In genomic region chr7:141960687-141961422, GRCh38 we compare ENCODE assay signal across 14 cellular contexts. TPM values are rescaled to one million over a fixed set of nuclear protein-coding genes. Genes with fewer than 3 reads are reported as not detected.
DNase-seq lines count a peak whose midpoint lies in the region; ATAC-seq and TF ChIP-seq lines count a peak whose summit lies in the region.
"Had no signal": no experiment of that assay in that cellular context is flagged by ENCODE, and none has a peak within 500 bp of the region (broad histone marks: within the 10 kb centered on the region; RNA-seq: fewer than 3 reads in every experiment).

No MANE protein-coding gene starts in this region.

- H3K36me3 Mint-ChIP-seq in activated CD4-positive, alpha-beta T cell treated with anti-CD3 and anti-CD28 coated beads, Interleukin-2, amount 10 ng/mL, durations not matched to agents 7 days and 5 days (ENCODE audit: low read depth) = no peaks in the 10 kb centered on the region

- H3K27ac Mint-ChIP-seq in activated CD4-positive, alpha-beta T cell treated with anti-CD3 and anti-CD28 coated beads, Interleukin-2, amount 10 ng/mL, durations not matched to agents 7 days and 5 days = no peak overlapping the region

- TF ChIP-seq CTCF in HEK293 (tag by site-specific recombination; IDR thresholded peaks at IDR 0.05) (no peak), HL-60 (IDR thresholded peaks at IDR 0.05; ENCODE audit: insufficient read depth, low read length) (no peak), lower lobe of right lung (IDR thresholded peaks at IDR 0.05) (no peak), psoas muscle (IDR thresholded peaks at IDR 0.05) (no peak)

- H3K36me3 ChIP-seq in HEK293 (ENCODE audit: control insufficient read depth in 2 of 2, insufficient read depth in 1 of 2, low read length in 2 of 2) (no peaks in the 10 kb centered on the region), lower lobe of right lung (no peaks in the 10 kb centered on the region), psoas muscle (ENCODE audit: insufficient read depth in 1 of 2, low read depth in 1 of 2) (no peaks in the 10 kb centered on the region)

- ATAC-seq in GM18511 (IDR thresholded peaks at IDR 0.05; ENCODE audit: unreplicated experiment) (peak; percentile 98), lower lobe of right lung (peak; percentile 59 to 68), psoas muscle (no peak)

- no peaks in the 10 kb centered on the region for H3K4me1 Mint-ChIP-seq in activated CD4-positive, alpha-beta T cell treated with anti-CD3 and anti-CD28 coated beads, Interleukin-2, amount 10 ng/mL, durations not matched to agents 7 days and 5 days

- H3K27ac ChIP-seq in HEK293 (ENCODE audit: extremely low read depth, low read depth, low read length) = no peak overlapping the region
- peak overlapping the region; percentile 87 for H3K27ac ChIP-seq in HL-60 (replicated peaks)
- no peak overlapping the region for H3K27ac ChIP-seq in lower lobe of right lung
- no peak overlapping the region for H3K27ac ChIP-seq in psoas muscle

- intact Hi-C loops in lower lobe of right lung (cut with DNase I) = no loop called here
- intact Hi-C loops in psoas muscle (cut with DNase I) = no loop called here

- H3K9me3 Mint-ChIP-seq in activated CD4-positive, alpha-beta T cell treated with anti-CD3 and anti-CD28 coated beads, Interleukin-2, amount 10 ng/mL, durations not matched to agents 7 days and 5 days = no peaks in the 10 kb centered on the region

- peaks cover 2% of the 10 kb centered on the region for H3K27me3 Mint-ChIP-seq in activated CD4-positive, alpha-beta T cell treated with anti-CD3 and anti-CD28 coated beads, Interleukin-2, amount 10 ng/mL, durations not matched to agents 7 days and 5 days

- CTCF ChIA-PET in HEK293 (lab: Yijun Ruan, JAX) = interaction anchor here (1.7 kb wide), 1 partner anchor 15 kb away, joined by 5 read pairs; no protein-coding TSS in a partner anchor
- CTCF ChIA-PET in activated CD4-positive, alpha-beta T cell treated with anti-CD3 and anti-CD28 coated beads, Interleukin-2, amount 10 ng/mL, durations not matched to agents 7 days and 5 days (lab: Charles Lee) = no interaction called here

- H3K4me3 ChIP-seq in HEK293 (ENCODE audit: low read depth, low read length) = no peak overlapping the region
- H3K4me3 ChIP-seq in HL-60 (replicated peaks; ENCODE audit: insufficient read depth, low read length) = no peak overlapping the region; the same call in 1 of the 2 replicates
- H3K4me3 ChIP-seq in lower lobe of right lung = no peak overlapping the region
- no peak overlapping the region for H3K4me3 ChIP-seq in psoas muscle

- POLR2A ChIA-PET in HEK293 (lab: Yijun Ruan, JAX) = no interaction called here
- POLR2A ChIA-PET in activated CD4-positive, alpha-beta T cell treated with anti-CD3 and anti-CD28 coated beads, Interleukin-2, amount 10 ng/mL, durations not matched to agents 7 days and 5 days (lab: Charles Lee) = no interaction called here

- H3K27me3 ChIP-seq in HL-60 (ENCODE audit: insufficient read depth, poor library complexity, severe bottlenecking) (no peaks in the 10 kb centered on the region), lower lobe of right lung (ENCODE audit: low read depth) (no peaks in the 10 kb centered on the region), psoas muscle (ENCODE audit: insufficient read depth in 3 of 3, low read length in 2 of 3) (no peaks in the 10 kb centered on the region)

- peak; percentile 73 to 80 for DNase-seq in HL-60 (ENCODE audit: low read depth in 1 of 2, low spot score in 1 of 2)
- no peak for DNase-seq in lower lobe of right lung
- DNase-seq in HT-29 (ENCODE audit: low spot score) = no peak
- DNase-seq in activated CD4-positive, alpha-beta T cell treated with anti-CD3 and anti-CD28 coated beads, Interleukin-2, amount 10 ng/mL, durations not matched to agents 7 days and 5 days = no peak
- DNase-seq in activated T-cell treated with anti-CD3 and anti-CD28 coated beads, Interleukin-2, amount 50 U/mL, for 48 hours = no peak
- DNase-seq in psoas muscle = no peak
- DNase-seq: activated T-cell treated with anti-CD3 and anti-CD28 coated beads, Interleukin-2, amount 50 U/mL, for 1 hour; foreskin melanocyte; mesendoderm; NCI-H2227 treated with DMSO at 0.1 percent for 48 hours; SW 1271 had no signal

- WGBS in psoas muscle, 3 donors = 81 to 89% (median 85%) methylated on average over 3 of the region's 3 CpGs

- H3K4me1 ChIP-seq in HEK293 (ENCODE audit: control insufficient read depth, insufficient read depth, low read length) = no peaks in the 10 kb centered on the region
- H3K4me1 ChIP-seq in lower lobe of right lung = peaks cover 4% of the 10 kb centered on the region
- no peaks in the 10 kb centered on the region for H3K4me1 ChIP-seq in psoas muscle

- H3K4me3 Mint-ChIP-seq in activated CD4-positive, alpha-beta T cell treated with anti-CD3 and anti-CD28 coated beads, Interleukin-2, amount 10 ng/mL, durations not matched to agents 7 days and 5 days = no peak overlapping the region

- H3K9me3 ChIP-seq in HEK293 (ENCODE audit: control insufficient read depth, insufficient read depth, low read depth, low read length) = no peaks in the 10 kb centered on the region
- H3K9me3 ChIP-seq in lower lobe of right lung = no peaks in the 10 kb centered on the region
- no peaks in the 10 kb centered on the region for H3K9me3 ChIP-seq in psoas muscle

TF ChIP-seq in HEK293, 187 proteins besides CTCF, POLR2A, EP300 and RAD21:
- peak; percentile 37; the same call in 1 of the 2 replicates for TF ChIP-seq ATF2 (tag by site-specific recombination; IDR thresholded peaks at IDR 0.05; ENCODE audit: low read depth)
- no peak for TF ChIP-seq ZNF391 (tag by site-specific recombination; IDR thresholded peaks at IDR 0.05; ENCODE audit: borderline replicate concordance, low read depth)
- no peak for TF ChIP-seq SCRT1 (tag by site-specific recombination; IDR thresholded peaks at IDR 0.05; ENCODE audit: borderline replicate concordance)
TF ChIP-seq in HEK293: peak in this region for 1.

RNA-seq across cellular contexts. Expression of gene TAS2R38, which starts 12.7 kb away (rescaled TPM):
- total RNA-seq in lower lobe of right lung (not detected), psoas muscle (not detected)
- total RNA-seq in HT-29 (2014; rRNA removed; shearing (Covaris generic)) = 0.08 and 0.36 TPM in 2 replicates
- not detected for total RNA-seq in activated CD4-positive, alpha-beta T cell treated with anti-CD3 and anti-CD28 coated beads, Interleukin-2, amount 10 ng/mL, durations not matched to agents 7 days and 5 days
- polyA plus RNA-seq in psoas muscle = not detected
- total RNA-seq: chondrocyte had no signal

RNA-seq across cellular contexts. Expression of gene CLEC5A, which starts 14.1 kb away (rescaled TPM):
- total RNA-seq in lower lobe of right lung (7.5 TPM), psoas muscle (1 to 10 TPM in 1 of 4 donors, under 1 TPM in 2, not detected in 1; 0.34 to 1.2 (median 0.91) TPM)
- total RNA-seq in HT-29 (2014; rRNA removed; shearing (Covaris generic)) = not detected in 2 replicates
- total RNA-seq in activated CD4-positive, alpha-beta T cell treated with anti-CD3 and anti-CD28 coated beads, Interleukin-2, amount 10 ng/mL, durations not matched to agents 7 days and 5 days = not detected
- under 1 TPM; 0.04 to 0.33 (median 0.11) TPM for polyA plus RNA-seq in psoas muscle
- total RNA-seq: chondrocyte had no signal

RNA-seq across cellular contexts. Expression of gene MGAM, which starts 34.8 kb away (rescaled TPM):
- total RNA-seq in lower lobe of right lung = 15.7 TPM
- under 0.01 and 0.05 TPM in 2 replicates for total RNA-seq in HT-29 (2014; rRNA removed; shearing (Covaris generic))
- total RNA-seq in activated CD4-positive, alpha-beta T cell treated with anti-CD3 and anti-CD28 coated beads, Interleukin-2, amount 10 ng/mL, durations not matched to agents 7 days and 5 days = not detected
- total RNA-seq in psoas muscle = under 1 TPM; 0.28 to 0.74 (median 0.55) TPM
- under 1 TPM; 0.01 to 0.13 (median 0.03) TPM for polyA plus RNA-seq in psoas muscle

RNA-seq across cellular contexts. Expression of gene OR9A4, which starts 44.7 kb away (rescaled TPM):
- not detected for total RNA-seq in lower lobe of right lung
- total RNA-seq in HT-29 (2014; rRNA removed; shearing (Covaris generic)) = not detected in 2 replicates
- total RNA-seq in activated CD4-positive, alpha-beta T cell treated with anti-CD3 and anti-CD28 coated beads, Interleukin-2, amount 10 ng/mL, durations not matched to agents 7 days and 5 days = not detected
- not detected for total RNA-seq in psoas muscle
- polyA plus RNA-seq in psoas muscle = under 1 TPM in 1 of 3 donors, not detected in 2; 0.03 TPM
- total RNA-seq: chondrocyte had no signal

Comparison
In these comparisons a context has a peak if more than half of its experiments do, and no peak if none do; other contexts are left out.
1. ATAC-seq: peak in GM18511 (single experiment) and lower lobe of right lung (2 of 2); none in psoas muscle (0 of 4).
2. DNase-seq: peak in HL-60 (2 of 2); none in lower lobe of right lung (single experiment), HT-29 (single experiment), activated CD4-positive, alpha-beta T cell treated with anti-CD3 and anti-CD28 coated beads, Interleukin-2, amount 10 ng/mL, durations not matched to agents 7 days and 5 days (single experiment), activated T-cell treated with anti-CD3 and anti-CD28 coated beads, Interleukin-2, amount 50 U/mL, for 48 hours (0 of 2) and psoas muscle (0 of 2).